Comparison of ENCODE assay signal across 14 cellular contexts in genomic region chr21:43768868-43769167, GRCh38. TPM values are rescaled to one million over a fixed set of nuclear protein-coding genes. Genes with fewer than 3 reads are reported as not detected.
DNase-seq lines count a peak whose midpoint lies in the region; ATAC-seq and TF ChIP-seq lines count a peak whose summit lies in the region.
"Had no signal": no experiment of that assay in that cellular context is flagged by ENCODE, and none has a peak within 500 bp of the region (broad histone marks: within the 10 kb centered on the region; RNA-seq: fewer than 3 reads in every experiment).

No MANE protein-coding gene starts in this region.

- POLR2A ChIA-PET in RWPE1 (lab: Yijun Ruan, JAX; ENCODE audit: low non-redundant PET): no interaction called here

- DNase-seq in Daoy (ENCODE audit: low read depth): peak; percentile 28
- no peak for DNase-seq in RWPE1 (ENCODE audit: low spot score)
- peak; percentile 97 for DNase-seq in retinal pigment epithelial cell (ENCODE audit: low read depth)
- no peak for DNase-seq in HuH-7 (ENCODE audit: low spot score)
- no peak for DNase-seq in MV-4-11 (lab: John Stamatoyannopoulos, UW)
- DNase-seq in omental fat pad (ENCODE audit: low spot score): no peak
- DNase-seq: activated CD8-positive, alpha-beta memory T cell treated with anti-CD3 and anti-CD28 coated beads, Interleukin-2, amount 10 ng/mL, durations not matched to agents 7 days and 5 days; immature natural killer cell; NCI-H1105; stimulated activated CD4-positive, alpha-beta T cell treated with anti-CD3 and anti-CD28 coated beads, Interleukin-4, amount 100 ng/mL, for 24 hours; stimulated activated naive CD4-positive, alpha-beta T cell had no signal

- peak; percentile 0 for ATAC-seq in esophagus mucosa
- ATAC-seq in GM18867 (IDR thresholded peaks at IDR 0.05; ENCODE audit: unreplicated experiment): no peak
- no peak for ATAC-seq in omental fat pad (ENCODE audit: low FRiP score)
- ATAC-seq: activated CD8-positive, alpha-beta memory T cell treated with anti-CD3 and anti-CD28 coated beads, Interleukin-2, amount 10 ng/mL, durations not matched to agents 7 days and 5 days had no signal

- H3K27ac ChIP-seq in RWPE1: peak overlapping the region; percentile 94
- H3K27ac ChIP-seq: BLaER1 had no signal

- TF ChIP-seq CTCF in RWPE1 (conservative IDR thresholded peaks at IDR 0.05; ENCODE audit: low read depth) (no peak), retinal pigment epithelial cell (conservative IDR thresholded peaks at IDR 0.05; ENCODE audit: low read depth, low read length) (no peak), omental fat pad (IDR thresholded peaks at IDR 0.05) (no peak)

- no peak overlapping the region for H3K4me3 ChIP-seq in retinal pigment epithelial cell (ENCODE audit: low read length)
- H3K4me3 ChIP-seq: BLaER1 had no signal

- CTCF ChIA-PET in RWPE1 (lab: Yijun Ruan, JAX): interaction anchor here (0.7 kb wide), 2 partner anchors 20 to 46 kb away, joined by 3 to 5 read pairs; no protein-coding TSS in a partner anchor

RNA-seq across cellular contexts. Expression of gene CSTB, which starts 7.3 kb away (rescaled TPM):
- total RNA-seq in Daoy (2014; rRNA removed; shearing (Covaris generic)): 14.3 and 15.2 TPM in 2 replicates
- total RNA-seq in esophagus mucosa: 2,371 TPM
- total RNA-seq in omental fat pad: 10 to 100 TPM in 3 of 4 donors, 1 to 10 TPM in 1; 8.0 to 27.9 (median 17.7) TPM

RNA-seq across cellular contexts. Expression of gene RRP1, which starts 20.6 kb away (rescaled TPM):
- total RNA-seq in Daoy (2014; rRNA removed; shearing (Covaris generic)): 52.1 and 56.5 TPM in 2 replicates
- total RNA-seq in esophagus mucosa (30.8 TPM), omental fat pad (10 to 100 TPM; 22.0 to 66.8 (median 25.4) TPM)

RNA-seq across cellular contexts. Expression of gene PDXK, which starts 49.9 kb away (rescaled TPM):
- total RNA-seq in Daoy (2014; rRNA removed; shearing (Covaris generic)): 60.2 and 104 TPM in 2 replicates
- total RNA-seq in esophagus mucosa (134 TPM), omental fat pad (100 to 1,000 TPM in 2 of 4 donors, 10 to 100 TPM in 2; 58.8 to 111 (median 93.5) TPM)

Comparison
In these comparisons a context has a peak if more than half of its experiments do, and no peak if none do; other contexts are left out.
1. DNase-seq: peak in Daoy (single experiment) and retinal pigment epithelial cell (single experiment); none in RWPE1 (single experiment), HuH-7 (single experiment), MV-4-11 (single experiment) and omental fat pad (single experiment).
2. RNA of gene CSTB, which starts 7.3 kb away (total RNA-seq): 2,371 TPM in esophagus mucosa (single experiment); 8.0 to 27.9 TPM in omental fat pad and 14.3 to 15.2 TPM in Daoy; every median in the first group is over 10 times any median in the second.